Comparison of ENCODE assay signal across 8 cellular contexts in genomic region chr1:187264995-187265602, GRCh38.
DNase-seq lines count a peak whose midpoint lies in the region; ATAC-seq, FAIRE-seq and TF ChIP-seq lines count a peak whose summit lies in the region.

No MANE protein-coding gene starts in this region.

- 40 to 47% methylated on average over 4 of the region's 4 CpGs for WGBS in aorta, 2 donors
- 60% methylated on average over 4 of the region's 4 CpGs for WGBS in suprapubic skin

- H3F3A ChIP-seq in Loucy (ENCODE audit: low read depth) = no peaks in the 10 kb centered on the region

- H3K27ac ChIP-seq in epithelial cell of prostate (no peak overlapping the region), aorta (ENCODE audit: low read depth in 1 of 2, low read length in 2 of 2) (no peak overlapping the region), suprapubic skin (no peak overlapping the region)

- H3K9me2 ChIP-seq in Loucy (replicated peaks; ENCODE audit: low read depth, low read length) = no peaks in the 10 kb centered on the region

- peak; percentile 53 for FAIRE-seq in RCC 7860 (lab: Jason Lieb, UNC)

- DNase-seq in ELF-1 (ENCODE audit: low read depth, low spot score) (peak; percentile 27), RCC 7860 (ENCODE audit: low spot score) (peak; percentile 55), epithelial cell of prostate (ENCODE audit: low read depth, low spot score) (peak; percentile 22), retinal pigment epithelial cell (ENCODE audit: low read depth) (peak; percentile 57), aorta (no peak), suprapubic skin (ENCODE audit: low spot score in 2 of 2) (no peak)

- TF ChIP-seq CTCF in Loucy (conservative IDR thresholded peaks at IDR 0.05; ENCODE audit: low read length) (peak; percentile 57), retinal pigment epithelial cell (conservative IDR thresholded peaks at IDR 0.05; ENCODE audit: low read depth, low read length) (peak; percentile 67), suprapubic skin (IDR thresholded peaks at IDR 0.05) (no peak)

- H3K36me3 ChIP-seq in Loucy (ENCODE audit: insufficient read depth, low read length) (no peaks in the 10 kb centered on the region), aorta (ENCODE audit: control insufficient read depth in 1 of 2, insufficient read depth in 2 of 2, low read length in 1 of 2) (no peaks in the 10 kb centered on the region), suprapubic skin (no peaks in the 10 kb centered on the region)

- no peak overlapping the region for H3K9ac ChIP-seq in Loucy (ENCODE audit: low read depth, low read length, poor library complexity, severe bottlenecking)

- no peaks in the 10 kb centered on the region for H3K79me2 ChIP-seq in Loucy (ENCODE audit: insufficient read depth, low read length)

- H3K4me1 ChIP-seq in Loucy (ENCODE audit: insufficient read depth, low read length, poor library complexity, severe bottlenecking) (no peaks in the 10 kb centered on the region), aorta (ENCODE audit: control insufficient read depth in 1 of 2, insufficient read depth in 2 of 2, low read length in 2 of 2) (no peaks in the 10 kb centered on the region), suprapubic skin (no peaks in the 10 kb centered on the region)

- TF ChIP-seq EP300 in suprapubic skin (IDR thresholded peaks at IDR 0.05) = no peak

- intact Hi-C loops in aorta (cut with DNase I) = no loop called here

- TF ChIP-seq POLR2A in suprapubic skin (IDR thresholded peaks at IDR 0.05) = no peak

- no peak overlapping the region for H2AFZ ChIP-seq in Loucy (ENCODE audit: low read length)

- H3K4me2 ChIP-seq in Loucy (ENCODE audit: low read depth, low read length, poor library complexity, severe bottlenecking) = no peak overlapping the region

- H3K4me3 ChIP-seq in Loucy (ENCODE audit: low read length, poor library complexity, severe bottlenecking) (no peak overlapping the region), retinal pigment epithelial cell (ENCODE audit: low read length) (no peak overlapping the region), aorta (ENCODE audit: low read length in 2 of 2) (no peak overlapping the region), suprapubic skin (no peak overlapping the region)

- H3K27me3 ChIP-seq in Loucy (ENCODE audit: insufficient read depth, low read length, poor library complexity, severe bottlenecking) (no peaks in the 10 kb centered on the region), aorta (ENCODE audit: control insufficient read depth in 1 of 2, insufficient read depth in 2 of 2, low read length in 1 of 2) (no peaks in the 10 kb centered on the region), suprapubic skin (no peaks in the 10 kb centered on the region)

- ATAC-seq in aorta (ENCODE audit: low FRiP score) (no peak), HG02852 (IDR thresholded peaks at IDR 0.05; ENCODE audit: unreplicated experiment) (no peak)

- H4K20me1 ChIP-seq in Loucy (ENCODE audit: insufficient read depth, low read length, poor library complexity, severe bottlenecking) = no peaks in the 10 kb centered on the region

- H3K9me3 ChIP-seq in Loucy (ENCODE audit: insufficient read depth, low read depth, low read length) (no peaks in the 10 kb centered on the region), aorta (ENCODE audit: control insufficient read depth, low read length) (no peaks in the 10 kb centered on the region), suprapubic skin (no peaks in the 10 kb centered on the region)

Comparison
In these comparisons a context has a peak if more than half of its experiments do, and no peak if none do; other contexts are left out.
1. DNase-seq: peak in ELF-1 (single experiment), RCC 7860 (single experiment), epithelial cell of prostate (single experiment) and retinal pigment epithelial cell (single experiment); none in aorta (0 of 2) and suprapubic skin (0 of 2).
2. CTCF ChIP-seq: peak in Loucy (single experiment) and retinal pigment epithelial cell (single experiment); none in suprapubic skin (0 of 2).